ENCODE assay signal across 23 cellular contexts in the genomic region with DNA sequence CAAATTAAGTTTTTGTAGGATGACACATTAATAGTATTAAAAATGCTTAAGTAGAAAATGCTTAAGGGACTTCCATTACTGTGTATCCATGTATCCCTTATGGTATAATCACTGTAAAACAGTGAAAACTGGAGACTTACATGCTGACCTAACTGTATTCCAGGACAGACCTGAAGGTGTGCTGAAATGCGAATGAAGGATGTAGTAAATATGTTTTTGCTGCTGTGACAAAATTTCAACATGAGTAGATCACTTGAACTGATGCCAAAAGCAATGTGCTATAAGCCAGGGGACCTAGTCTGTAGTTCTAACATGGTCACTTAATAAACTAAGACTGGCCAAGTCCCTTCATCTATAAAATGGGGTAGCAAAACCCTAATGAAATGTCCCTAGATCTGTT.
"Had no signal": no experiment of that assay in that cellular context is flagged by ENCODE, and none has a peak within 500 bp of the region (broad histone marks: within the 10 kb centered on the region; RNA-seq: fewer than 3 reads in every experiment).

No MANE protein-coding gene starts in this region.

- H3K9me3 ChIP-seq: heart right ventricle, left ventricle myocardium inferior, prostate gland, stomach had no signal

- H3K4me3 ChIP-seq: heart right ventricle, left ventricle myocardium inferior, prostate gland, skin epidermis, stomach had no signal

- H3K27me3 Mint-ChIP-seq: activated naive CD8-positive, alpha-beta T cell had no signal

- FAIRE-seq: bronchial epithelial cell had no signal

- H3K27ac Mint-ChIP-seq: activated naive CD8-positive, alpha-beta T cell; immature natural killer cell; nephron progenitor cell had no signal

- H3K9me3 Mint-ChIP-seq: immature natural killer cell, nephron progenitor cell had no signal

- H3K4me1 ChIP-seq: prostate gland had no signal

- H3K36me3 Mint-ChIP-seq: immature natural killer cell had no signal

- H3K27me3 ChIP-seq: heart right ventricle, stomach had no signal

- DNase-seq: activated CD4-positive, CD25-positive, alpha-beta regulatory T cell treated with anti-CD3 and anti-CD28 coated beads, Interleukin-2, amount 50 U/mL, for 72 hours; activated gamma-delta T cell; cerebellar nuclear complex; cortex of kidney; effector CD4-positive, alpha-beta T cell; heart right ventricle; immature natural killer cell; kidney glomerular epithelial cell; left ventricle myocardium inferior; mammary epithelial cell; nephron progenitor cell; right cardiac atrium; stimulated activated CD4-positive, alpha-beta T cell treated with anti-CD3 and anti-CD28 coated beads, Interleukin-15, amount 100 ng/mL, for 24 hours; stimulated activated CD4-positive, alpha-beta T cell treated with anti-CD3 and anti-CD28 coated beads, Interleukin-4, amount 100 ng/mL, for 1 hour; stomach; T-helper 2 cell; trophoblast cell had no signal

- ATAC-seq: esophagus mucosa, heart right ventricle, right cardiac atrium had no signal

- H3K36me3 ChIP-seq: heart right ventricle, left ventricle myocardium inferior, prostate gland, stomach had no signal

- H3K27ac ChIP-seq: heart right ventricle, left ventricle myocardium inferior, prostate gland, skin epidermis, stomach, VCaP had no signal

- H3K4me3 Mint-ChIP-seq: activated naive CD8-positive, alpha-beta T cell; immature natural killer cell; nephron progenitor cell had no signal
